Comparison of ENCODE assay signal across 8 cellular contexts in genomic region chr7:100874300-100874576, GRCh38. TPM values are rescaled to one million over a fixed set of nuclear protein-coding genes. Genes with fewer than 3 reads are reported as not detected.
DNase-seq lines count a peak whose midpoint lies in the region; ATAC-seq and TF ChIP-seq lines count a peak whose summit lies in the region.

No MANE protein-coding gene starts in this region.

- peaks cover 33% of the 10 kb centered on the region for H4K20me1 ChIP-seq in OCI-LY3 (ENCODE audit: insufficient read depth, low read length)
- H4K20me1 ChIP-seq in neural cell (ENCODE audit: insufficient read depth), result no peaks in the 10 kb centered on the region

- TF ChIP-seq RAD21 in neural cell (conservative IDR thresholded peaks at IDR 0.05), result no peak

- peaks cover 52% of the 10 kb centered on the region for H3K79me2 ChIP-seq in OCI-LY3 (ENCODE audit: low read length)
- H3K79me2 ChIP-seq in neural cell (replicated peaks; ENCODE audit: insufficient read depth, low read length), result peaks cover 42% of the 10 kb centered on the region

- no peaks in the 10 kb centered on the region for H3K9me2 ChIP-seq in neural cell (ENCODE audit: insufficient read depth, low read length)

- H3K9me3 ChIP-seq in OCI-LY3 (ENCODE audit: insufficient read depth, low read length) (no peaks in the 10 kb centered on the region), endocrine pancreas (ENCODE audit: control insufficient read depth, low read length) (no peaks in the 10 kb centered on the region), neural cell (ENCODE audit: low read length) (no peaks in the 10 kb centered on the region)

- 0 out of 2 replicates have a peak overlapping the region, but pooled peaks have one; percentile 19 for H2AFZ ChIP-seq in OCI-LY3 (ENCODE audit: low read depth, low read length)
- peak overlapping the region; percentile 99 for H2AFZ ChIP-seq in neural cell (ENCODE audit: low read depth, low read length)

- H3K27me3 ChIP-seq in OCI-LY3 (ENCODE audit: low read depth, low read length) (no peaks in the 10 kb centered on the region), endocrine pancreas (ENCODE audit: control insufficient read depth, insufficient read depth, low read length) (no peaks in the 10 kb centered on the region), neural cell (ENCODE audit: insufficient read depth, low read depth, low read length) (no peaks in the 10 kb centered on the region)

- H3K4me1 ChIP-seq in OCI-LY3 (ENCODE audit: low read length), result peaks cover 16% of the 10 kb centered on the region
- H3K4me1 ChIP-seq in endocrine pancreas (ENCODE audit: control insufficient read depth, insufficient read depth, low read length), result no peaks in the 10 kb centered on the region

- no peak for TF ChIP-seq EP300 in neural cell (conservative IDR thresholded peaks at IDR 0.05; ENCODE audit: poor library complexity, severe bottlenecking)

- peak overlapping the region; percentile 97 for H3K27ac ChIP-seq in C4-2B
- peak overlapping the region; percentile 68 for H3K27ac ChIP-seq in OCI-LY3 (ENCODE audit: low read length)
- H3K27ac ChIP-seq in neural cell (ENCODE audit: low read length), result peak overlapping the region; percentile 99

- TF ChIP-seq CTCF in C4-2B (conservative IDR thresholded peaks at IDR 0.05), result no peak
- no peak for TF ChIP-seq CTCF in OCI-LY3 (IDR thresholded peaks at IDR 0.05; ENCODE audit: low read depth, low read length)
- TF ChIP-seq CTCF in neural cell (IDR thresholded peaks at IDR 0.05; ENCODE audit: poor library complexity, severe bottlenecking), result no peak

- peak overlapping the region; percentile 94 for H3K4me3 ChIP-seq in OCI-LY3 (ENCODE audit: low read length)
- H3K4me3 ChIP-seq in endocrine pancreas (ENCODE audit: control insufficient read depth, insufficient read depth, low read length), result peak overlapping the region; percentile 58
- peak overlapping the region; percentile 95 for H3K4me3 ChIP-seq in neural cell (ENCODE audit: low read length)

- H3K4me2 ChIP-seq in OCI-LY3 (ENCODE audit: low read length), result peak overlapping the region; percentile 91
- peak overlapping the region; percentile 91 for H3K4me2 ChIP-seq in neural cell (ENCODE audit: low read length)

- peaks cover 56% of the 10 kb centered on the region for H3K36me3 ChIP-seq in OCI-LY3 (replicated peaks; ENCODE audit: low read depth, low read length)
- H3K36me3 ChIP-seq in endocrine pancreas (ENCODE audit: control insufficient read depth, insufficient read depth, low read length), result no peaks in the 10 kb centered on the region
- no peaks in the 10 kb centered on the region for H3K36me3 ChIP-seq in neural cell (ENCODE audit: insufficient read depth, low read length)

- ATAC-seq in GM21447 (IDR thresholded peaks at IDR 0.05; ENCODE audit: unreplicated experiment), result no peak
- ATAC-seq in HG03135 (IDR thresholded peaks at IDR 0.05; ENCODE audit: unreplicated experiment), result no peak

- H3K9ac ChIP-seq in OCI-LY3 (ENCODE audit: low read length) (peak overlapping the region; percentile 85), endocrine pancreas (ENCODE audit: control insufficient read depth, insufficient read depth, low read length) (peak overlapping the region; percentile 87), neural cell (ENCODE audit: low read length) (peak overlapping the region; percentile 99)

- no peaks in the 10 kb centered on the region for H3F3A ChIP-seq in neural cell (ENCODE audit: insufficient read depth, low read length, poor library complexity, severe bottlenecking)

- DNase-seq in HPDE6-E6E7 (ENCODE audit: extremely low spot score), result no peak
- no peak for DNase-seq in ureter (ENCODE audit: low spot score)

TF ChIP-seq in neural cell, 6 proteins besides CTCF, POLR2A, EP300 and RAD21:
- TF ChIP-seq, protein P1, sequence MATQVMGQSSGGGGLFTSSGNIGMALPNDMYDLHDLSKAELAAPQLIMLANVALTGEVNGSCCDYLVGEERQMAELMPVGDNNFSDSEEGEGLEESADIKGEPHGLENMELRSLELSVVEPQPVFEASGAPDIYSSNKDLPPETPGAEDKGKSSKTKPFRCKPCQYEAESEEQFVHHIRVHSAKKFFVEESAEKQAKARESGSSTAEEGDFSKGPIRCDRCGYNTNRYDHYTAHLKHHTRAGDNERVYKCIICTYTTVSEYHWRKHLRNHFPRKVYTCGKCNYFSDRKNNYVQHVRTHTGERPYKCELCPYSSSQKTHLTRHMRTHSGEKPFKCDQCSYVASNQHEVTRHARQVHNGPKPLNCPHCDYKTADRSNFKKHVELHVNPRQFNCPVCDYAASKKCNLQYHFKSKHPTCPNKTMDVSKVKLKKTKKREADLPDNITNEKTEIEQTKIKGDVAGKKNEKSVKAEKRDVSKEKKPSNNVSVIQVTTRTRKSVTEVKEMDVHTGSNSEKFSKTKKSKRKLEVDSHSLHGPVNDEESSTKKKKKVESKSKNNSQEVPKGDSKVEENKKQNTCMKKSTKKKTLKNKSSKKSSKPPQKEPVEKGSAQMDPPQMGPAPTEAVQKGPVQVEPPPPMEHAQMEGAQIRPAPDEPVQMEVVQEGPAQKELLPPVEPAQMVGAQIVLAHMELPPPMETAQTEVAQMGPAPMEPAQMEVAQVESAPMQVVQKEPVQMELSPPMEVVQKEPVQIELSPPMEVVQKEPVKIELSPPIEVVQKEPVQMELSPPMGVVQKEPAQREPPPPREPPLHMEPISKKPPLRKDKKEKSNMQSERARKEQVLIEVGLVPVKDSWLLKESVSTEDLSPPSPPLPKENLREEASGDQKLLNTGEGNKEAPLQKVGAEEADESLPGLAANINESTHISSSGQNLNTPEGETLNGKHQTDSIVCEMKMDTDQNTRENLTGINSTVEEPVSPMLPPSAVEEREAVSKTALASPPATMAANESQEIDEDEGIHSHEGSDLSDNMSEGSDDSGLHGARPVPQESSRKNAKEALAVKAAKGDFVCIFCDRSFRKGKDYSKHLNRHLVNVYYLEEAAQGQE (IDR thresholded peaks at IDR 0.05; ENCODE audit: borderline replicate concordance), result no peak
- no peak for TF ChIP-seq EZH2 (IDR thresholded peaks at IDR 0.05; ENCODE audit: borderline replicate concordance, insufficient read depth, low read length, poor library complexity, severe bottlenecking)

RNA-seq across cellular contexts. Expression of gene SRRT, which starts 0.7 kb away (rescaled TPM):
- 59.9 and 65.2 TPM in 2 replicates for polyA plus RNA-seq in neural cell
- 38.4 and 47.5 TPM in 2 replicates for polyA minus RNA-seq in neural cell
- total RNA-seq in ureter, result 133 TPM

RNA-seq across cellular contexts. Expression of gene TRIP6, which starts 7.1 kb away (rescaled TPM):
- polyA plus RNA-seq in neural cell, result 1.4 and 2.1 TPM in 2 replicates
- 1.2 and 1.5 TPM in 2 replicates for polyA minus RNA-seq in neural cell
- 120 TPM for total RNA-seq in ureter

RNA-seq across cellular contexts. Expression of gene UFSP1, which starts 15.3 kb away (rescaled TPM):
- 2.4 and 5.0 TPM in 2 replicates for polyA plus RNA-seq in neural cell
- 5.6 and 7.2 TPM in 2 replicates for polyA minus RNA-seq in neural cell
- 4.6 TPM for total RNA-seq in ureter

RNA-seq across cellular contexts. Expression of gene ACHE, which starts 21.4 kb away (rescaled TPM):
- polyA plus RNA-seq in neural cell, result 12.2 and 14.3 TPM in 2 replicates
- 12.4 and 15.6 TPM in 2 replicates for polyA minus RNA-seq in neural cell
- 4.0 TPM for total RNA-seq in ureter

RNA-seq across cellular contexts. Expression of gene SLC12A9, which starts 21.7 kb away (rescaled TPM):
- 21.2 and 29.0 TPM in 2 replicates for polyA plus RNA-seq in neural cell
- 14.8 and 19.2 TPM in 2 replicates for polyA minus RNA-seq in neural cell
- 41.9 TPM for total RNA-seq in ureter
